1 cellular context compared by ENCODE assay signal in the genomic region with DNA sequence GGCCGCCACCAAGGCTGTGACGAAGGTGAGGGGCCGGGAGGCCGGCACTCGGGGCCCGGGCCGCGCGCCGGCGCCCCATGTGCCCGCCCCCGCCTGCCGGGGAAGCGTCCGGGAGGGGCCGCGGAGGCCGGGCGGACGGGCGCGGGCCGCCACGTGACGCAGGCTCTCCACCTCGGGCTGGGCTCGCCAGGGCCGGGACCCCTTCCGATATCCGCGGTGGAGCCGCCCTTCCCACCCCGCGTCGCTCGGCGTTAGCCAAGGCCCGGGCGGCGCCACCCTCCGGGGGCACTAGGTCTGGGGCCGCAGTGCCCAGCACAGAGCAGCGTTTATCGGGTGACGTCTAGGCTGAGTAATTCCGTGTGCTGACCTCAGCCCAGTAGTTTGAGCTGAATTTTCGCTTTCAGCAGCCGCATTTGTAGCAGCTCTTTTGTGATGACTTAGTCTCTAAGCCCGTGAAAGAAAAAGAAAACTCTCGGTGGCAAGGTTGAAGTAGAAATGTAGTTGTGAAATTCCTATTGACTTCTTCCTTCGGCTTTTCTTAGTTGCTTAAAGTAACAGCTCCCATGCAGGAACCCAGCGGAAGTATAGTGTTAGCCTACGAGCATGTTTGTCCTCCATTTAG.
TF ChIP-seq lines count a peak whose summit lies in the region.

No MANE protein-coding gene starts in this region.

TF ChIP-seq in HepG2, 621 proteins besides CTCF, POLR2A, EP300 and RAD21 (continued from another document and continues in another):
- TF ChIP-seq ZNF207 (IDR thresholded peaks at IDR 0.05; ENCODE audit: borderline replicate concordance) (no peak), ZNF224 (CRISPR knock-in tag; IDR thresholded peaks at IDR 0.05) (no peak), TBX3 (IDR thresholded peaks at IDR 0.05; ENCODE audit: borderline replicate concordance) (no peak), ZNF205 (CRISPR knock-in tag; IDR thresholded peaks at IDR 0.05) (no peak), ZNF616 (CRISPR knock-in tag; IDR thresholded peaks at IDR 0.05; ENCODE audit: low read depth) (no peak), HOXA3 (CRISPR knock-in tag; IDR thresholded peaks at IDR 0.05) (peak; percentile 45; the same call in 1 of the 2 replicates), JUND (CRISPR knock-in tag; IDR thresholded peaks at IDR 0.05) (no peak), KDM5B (CRISPR knock-in tag; IDR thresholded peaks at IDR 0.05; ENCODE audit: borderline replicate concordance) (no peak; the same call in 1 of the 2 replicates), MYC (CRISPR knock-in tag; IDR thresholded peaks at IDR 0.05; ENCODE audit: borderline replicate concordance) (peak; percentile 52), ZNF790 (CRISPR knock-in tag; IDR thresholded peaks at IDR 0.05; ENCODE audit: borderline replicate concordance) (0 out of 2 replicates have a peak, but pooled peaks have one; percentile 60), IRF2 (CRISPR knock-in tag; IDR thresholded peaks at IDR 0.05) (0 out of 2 replicates have a peak, but pooled peaks have one; percentile 32), ZNF772 (CRISPR knock-in tag; IDR thresholded peaks at IDR 0.05) (no peak), ZNF674 (CRISPR knock-in tag; IDR thresholded peaks at IDR 0.05; ENCODE audit: low read depth) (no peak), KLF6 (CRISPR knock-in tag; IDR thresholded peaks at IDR 0.05) (0 out of 2 replicates have a peak, but pooled peaks have one; percentile 42), ZNF136 (CRISPR knock-in tag; IDR thresholded peaks at IDR 0.05; ENCODE audit: low read depth) (no peak), HOXD1 (CRISPR knock-in tag; IDR thresholded peaks at IDR 0.05) (no peak), REL (CRISPR knock-in tag; conservative IDR thresholded peaks at IDR 0.05) (no peak), CENPT (CRISPR knock-in tag; IDR thresholded peaks at IDR 0.05; ENCODE audit: low read depth) (no peak), ZNF883 (CRISPR knock-in tag; IDR thresholded peaks at IDR 0.05; ENCODE audit: not compliant biosample characterization) (no peak), REPIN1 (CRISPR knock-in tag; IDR thresholded peaks at IDR 0.05; ENCODE audit: borderline replicate concordance, low read depth) (no peak), FOXP1 (IDR thresholded peaks at IDR 0.05) (no peak), FOXP1 (CRISPR knock-in tag; IDR thresholded peaks at IDR 0.05) (no peak), KMT2A (CRISPR knock-in tag; IDR thresholded peaks at IDR 0.05) (peak; percentile 54; the same call in 1 of the 2 replicates), ZSCAN21 (CRISPR knock-in tag; IDR thresholded peaks at IDR 0.05; ENCODE audit: borderline replicate concordance) (0 out of 2 replicates have a peak, but pooled peaks have one; percentile 41), NAIF1 (CRISPR knock-in tag; IDR thresholded peaks at IDR 0.05; ENCODE audit: borderline replicate concordance) (no peak), RFXANK (CRISPR knock-in tag; IDR thresholded peaks at IDR 0.05) (no peak), HNRNPH1 (optimal IDR thresholded peaks at IDR 0.05; ENCODE audit: low read depth, low read length) (no peak), KDM4B (CRISPR knock-in tag; IDR thresholded peaks at IDR 0.05) (0 out of 2 replicates have a peak, but pooled peaks have one; percentile 25), MAFK (conservative IDR thresholded peaks at IDR 0.05 in 1 of 2, IDR thresholded peaks at IDR 0.05 in 1 of 2; ENCODE audit: low read length in 2 of 2) (no peak), DMAP1 (CRISPR knock-in tag; IDR thresholded peaks at IDR 0.05) (peak; percentile 56; the same call in 1 of the 2 replicates), NFIB (CRISPR knock-in tag; IDR thresholded peaks at IDR 0.05; ENCODE audit: borderline replicate concordance) (no peak), PHF21A (CRISPR knock-in tag; IDR thresholded peaks at IDR 0.05) (peak; percentile 34; the same call in 1 of the 2 replicates), YEATS4 (CRISPR knock-in tag; IDR thresholded peaks at IDR 0.05; ENCODE audit: borderline replicate concordance) (0 out of 2 replicates have a peak, but pooled peaks have one; percentile 49)
- TF ChIP-seq, protein P1, sequence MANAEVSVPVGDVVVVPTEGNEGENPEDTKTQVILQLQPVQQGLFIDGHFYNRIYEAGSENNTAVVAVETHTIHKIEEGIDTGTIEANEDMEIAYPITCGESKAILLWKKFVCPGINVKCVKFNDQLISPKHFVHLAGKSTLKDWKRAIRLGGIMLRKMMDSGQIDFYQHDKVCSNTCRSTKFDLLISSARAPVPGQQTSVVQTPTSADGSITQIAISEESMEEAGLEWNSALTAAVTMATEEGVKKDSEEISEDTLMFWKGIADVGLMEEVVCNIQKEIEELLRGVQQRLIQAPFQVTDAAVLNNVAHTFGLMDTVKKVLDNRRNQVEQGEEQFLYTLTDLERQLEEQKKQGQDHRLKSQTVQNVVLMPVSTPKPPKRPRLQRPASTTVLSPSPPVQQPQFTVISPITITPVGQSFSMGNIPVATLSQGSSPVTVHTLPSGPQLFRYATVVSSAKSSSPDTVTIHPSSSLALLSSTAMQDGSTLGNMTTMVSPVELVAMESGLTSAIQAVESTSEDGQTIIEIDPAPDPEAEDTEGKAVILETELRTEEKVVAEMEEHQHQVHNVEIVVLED (CRISPR knock-in tag; IDR thresholded peaks at IDR 0.05; ENCODE audit: borderline replicate concordance) = no peak
- TF ChIP-seq, protein P2, sequence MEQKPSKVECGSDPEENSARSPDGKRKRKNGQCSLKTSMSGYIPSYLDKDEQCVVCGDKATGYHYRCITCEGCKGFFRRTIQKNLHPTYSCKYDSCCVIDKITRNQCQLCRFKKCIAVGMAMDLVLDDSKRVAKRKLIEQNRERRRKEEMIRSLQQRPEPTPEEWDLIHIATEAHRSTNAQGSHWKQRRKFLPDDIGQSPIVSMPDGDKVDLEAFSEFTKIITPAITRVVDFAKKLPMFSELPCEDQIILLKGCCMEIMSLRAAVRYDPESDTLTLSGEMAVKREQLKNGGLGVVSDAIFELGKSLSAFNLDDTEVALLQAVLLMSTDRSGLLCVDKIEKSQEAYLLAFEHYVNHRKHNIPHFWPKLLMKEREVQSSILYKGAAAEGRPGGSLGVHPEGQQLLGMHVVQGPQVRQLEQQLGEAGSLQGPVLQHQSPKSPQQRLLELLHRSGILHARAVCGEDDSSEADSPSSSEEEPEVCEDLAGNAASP (CRISPR knock-in tag; IDR thresholded peaks at IDR 0.05; ENCODE audit: borderline replicate concordance) = no peak
- TF ChIP-seq, protein P3, sequence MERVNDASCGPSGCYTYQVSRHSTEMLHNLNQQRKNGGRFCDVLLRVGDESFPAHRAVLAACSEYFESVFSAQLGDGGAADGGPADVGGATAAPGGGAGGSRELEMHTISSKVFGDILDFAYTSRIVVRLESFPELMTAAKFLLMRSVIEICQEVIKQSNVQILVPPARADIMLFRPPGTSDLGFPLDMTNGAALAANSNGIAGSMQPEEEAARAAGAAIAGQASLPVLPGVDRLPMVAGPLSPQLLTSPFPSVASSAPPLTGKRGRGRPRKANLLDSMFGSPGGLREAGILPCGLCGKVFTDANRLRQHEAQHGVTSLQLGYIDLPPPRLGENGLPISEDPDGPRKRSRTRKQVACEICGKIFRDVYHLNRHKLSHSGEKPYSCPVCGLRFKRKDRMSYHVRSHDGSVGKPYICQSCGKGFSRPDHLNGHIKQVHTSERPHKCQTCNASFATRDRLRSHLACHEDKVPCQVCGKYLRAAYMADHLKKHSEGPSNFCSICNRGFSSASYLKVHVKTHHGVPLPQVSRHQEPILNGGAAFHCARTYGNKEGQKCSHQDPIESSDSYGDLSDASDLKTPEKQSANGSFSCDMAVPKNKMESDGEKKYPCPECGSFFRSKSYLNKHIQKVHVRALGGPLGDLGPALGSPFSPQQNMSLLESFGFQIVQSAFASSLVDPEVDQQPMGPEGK (CRISPR knock-in tag; IDR thresholded peaks at IDR 0.05) = peak; percentile 61
- TF ChIP-seq, protein P4, sequence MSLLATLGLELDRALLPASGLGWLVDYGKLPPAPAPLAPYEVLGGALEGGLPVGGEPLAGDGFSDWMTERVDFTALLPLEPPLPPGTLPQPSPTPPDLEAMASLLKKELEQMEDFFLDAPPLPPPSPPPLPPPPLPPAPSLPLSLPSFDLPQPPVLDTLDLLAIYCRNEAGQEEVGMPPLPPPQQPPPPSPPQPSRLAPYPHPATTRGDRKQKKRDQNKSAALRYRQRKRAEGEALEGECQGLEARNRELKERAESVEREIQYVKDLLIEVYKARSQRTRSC (CRISPR knock-in tag; IDR thresholded peaks at IDR 0.05; ENCODE audit: low read depth) = no peak
- TF ChIP-seq, protein P5, sequence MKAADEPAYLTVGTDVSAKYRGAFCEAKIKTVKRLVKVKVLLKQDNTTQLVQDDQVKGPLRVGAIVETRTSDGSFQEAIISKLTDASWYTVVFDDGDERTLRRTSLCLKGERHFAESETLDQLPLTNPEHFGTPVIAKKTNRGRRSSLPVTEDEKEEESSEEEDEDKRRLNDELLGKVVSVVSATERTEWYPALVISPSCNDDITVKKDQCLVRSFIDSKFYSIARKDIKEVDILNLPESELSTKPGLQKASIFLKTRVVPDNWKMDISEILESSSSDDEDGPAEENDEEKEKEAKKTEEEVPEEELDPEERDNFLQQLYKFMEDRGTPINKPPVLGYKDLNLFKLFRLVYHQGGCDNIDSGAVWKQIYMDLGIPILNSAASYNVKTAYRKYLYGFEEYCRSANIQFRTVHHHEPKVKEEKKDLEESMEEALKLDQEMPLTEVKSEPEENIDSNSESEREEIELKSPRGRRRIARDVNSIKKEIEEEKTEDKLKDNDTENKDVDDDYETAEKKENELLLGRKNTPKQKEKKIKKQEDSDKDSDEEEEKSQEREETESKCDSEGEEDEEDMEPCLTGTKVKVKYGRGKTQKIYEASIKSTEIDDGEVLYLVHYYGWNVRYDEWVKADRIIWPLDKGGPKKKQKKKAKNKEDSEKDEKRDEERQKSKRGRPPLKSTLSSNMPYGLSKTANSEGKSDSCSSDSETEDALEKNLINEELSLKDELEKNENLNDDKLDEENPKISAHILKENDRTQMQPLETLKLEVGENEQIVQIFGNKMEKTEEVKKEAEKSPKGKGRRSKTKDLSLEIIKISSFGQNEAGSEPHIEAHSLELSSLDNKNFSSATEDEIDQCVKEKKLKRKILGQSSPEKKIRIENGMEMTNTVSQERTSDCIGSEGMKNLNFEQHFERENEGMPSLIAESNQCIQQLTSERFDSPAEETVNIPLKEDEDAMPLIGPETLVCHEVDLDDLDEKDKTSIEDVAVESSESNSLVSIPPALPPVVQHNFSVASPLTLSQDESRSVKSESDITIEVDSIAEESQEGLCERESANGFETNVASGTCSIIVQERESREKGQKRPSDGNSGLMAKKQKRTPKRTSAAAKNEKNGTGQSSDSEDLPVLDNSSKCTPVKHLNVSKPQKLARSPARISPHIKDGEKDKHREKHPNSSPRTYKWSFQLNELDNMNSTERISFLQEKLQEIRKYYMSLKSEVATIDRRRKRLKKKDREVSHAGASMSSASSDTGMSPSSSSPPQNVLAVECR (CRISPR knock-in tag; IDR thresholded peaks at IDR 0.05; ENCODE audit: borderline replicate concordance) = peak; percentile 55; the same call in 1 of the 2 replicates
- TF ChIP-seq, protein P6, sequence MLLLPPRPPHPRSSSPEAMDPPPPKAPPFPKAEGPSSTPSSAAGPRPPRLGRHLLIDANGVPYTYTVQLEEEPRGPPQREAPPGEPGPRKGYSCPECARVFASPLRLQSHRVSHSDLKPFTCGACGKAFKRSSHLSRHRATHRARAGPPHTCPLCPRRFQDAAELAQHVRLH (CRISPR knock-in tag; IDR thresholded peaks at IDR 0.05; ENCODE audit: borderline replicate concordance, low read depth) = peak; percentile 63; the same call in 1 of the 2 replicates
- TF ChIP-seq, protein P7, sequence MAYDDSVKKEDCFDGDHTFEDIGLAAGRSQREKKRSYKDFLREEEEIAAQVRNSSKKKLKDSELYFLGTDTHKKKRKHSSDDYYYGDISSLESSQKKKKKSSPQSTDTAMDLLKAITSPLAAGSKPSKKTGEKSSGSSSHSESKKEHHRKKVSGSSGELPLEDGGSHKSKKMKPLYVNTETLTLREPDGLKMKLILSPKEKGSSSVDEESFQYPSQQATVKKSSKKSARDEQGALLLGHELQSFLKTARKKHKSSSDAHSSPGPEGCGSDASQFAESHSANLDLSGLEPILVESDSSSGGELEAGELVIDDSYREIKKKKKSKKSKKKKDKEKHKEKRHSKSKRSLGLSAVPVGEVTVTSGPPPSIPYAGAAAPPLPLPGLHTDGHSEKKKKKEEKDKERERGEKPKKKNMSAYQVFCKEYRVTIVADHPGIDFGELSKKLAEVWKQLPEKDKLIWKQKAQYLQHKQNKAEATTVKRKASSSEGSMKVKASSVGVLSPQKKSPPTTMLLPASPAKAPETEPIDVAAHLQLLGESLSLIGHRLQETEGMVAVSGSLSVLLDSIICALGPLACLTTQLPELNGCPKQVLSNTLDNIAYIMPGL (CRISPR knock-in tag; IDR thresholded peaks at IDR 0.05; ENCODE audit: borderline replicate concordance in 1 of 2, low read depth in 1 of 2) = peak; percentile 31 to 70; a peak in 3 of 4 replicates
- TF ChIP-seq, protein P8, sequence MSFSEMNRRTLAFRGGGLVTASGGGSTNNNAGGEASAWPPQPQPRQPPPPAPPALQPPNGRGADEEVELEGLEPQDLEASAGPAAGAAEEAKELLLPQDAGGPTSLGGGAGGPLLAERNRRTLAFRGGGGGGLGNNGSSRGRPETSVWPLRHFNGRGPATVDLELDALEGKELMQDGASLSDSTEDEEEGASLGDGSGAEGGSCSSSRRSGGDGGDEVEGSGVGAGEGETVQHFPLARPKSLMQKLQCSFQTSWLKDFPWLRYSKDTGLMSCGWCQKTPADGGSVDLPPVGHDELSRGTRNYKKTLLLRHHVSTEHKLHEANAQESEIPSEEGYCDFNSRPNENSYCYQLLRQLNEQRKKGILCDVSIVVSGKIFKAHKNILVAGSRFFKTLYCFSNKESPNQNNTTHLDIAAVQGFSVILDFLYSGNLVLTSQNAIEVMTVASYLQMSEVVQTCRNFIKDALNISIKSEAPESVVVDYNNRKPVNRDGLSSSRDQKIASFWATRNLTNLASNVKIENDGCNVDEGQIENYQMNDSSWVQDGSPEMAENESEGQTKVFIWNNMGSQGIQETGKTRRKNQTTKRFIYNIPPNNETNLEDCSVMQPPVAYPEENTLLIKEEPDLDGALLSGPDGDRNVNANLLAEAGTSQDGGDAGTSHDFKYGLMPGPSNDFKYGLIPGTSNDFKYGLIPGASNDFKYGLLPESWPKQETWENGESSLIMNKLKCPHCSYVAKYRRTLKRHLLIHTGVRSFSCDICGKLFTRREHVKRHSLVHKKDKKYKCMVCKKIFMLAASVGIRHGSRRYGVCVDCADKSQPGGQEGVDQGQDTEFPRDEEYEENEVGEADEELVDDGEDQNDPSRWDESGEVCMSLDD (CRISPR knock-in tag; IDR thresholded peaks at IDR 0.05; ENCODE audit: borderline replicate concordance) = no peak
- TF ChIP-seq, protein P9, sequence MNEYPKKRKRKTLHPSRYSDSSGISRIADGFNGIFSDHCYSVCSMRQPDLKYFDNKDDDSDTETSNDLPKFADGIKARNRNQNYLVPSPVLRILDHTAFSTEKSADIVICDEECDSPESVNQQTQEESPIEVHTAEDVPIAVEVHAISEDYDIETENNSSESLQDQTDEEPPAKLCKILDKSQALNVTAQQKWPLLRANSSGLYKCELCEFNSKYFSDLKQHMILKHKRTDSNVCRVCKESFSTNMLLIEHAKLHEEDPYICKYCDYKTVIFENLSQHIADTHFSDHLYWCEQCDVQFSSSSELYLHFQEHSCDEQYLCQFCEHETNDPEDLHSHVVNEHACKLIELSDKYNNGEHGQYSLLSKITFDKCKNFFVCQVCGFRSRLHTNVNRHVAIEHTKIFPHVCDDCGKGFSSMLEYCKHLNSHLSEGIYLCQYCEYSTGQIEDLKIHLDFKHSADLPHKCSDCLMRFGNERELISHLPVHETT (CRISPR knock-in tag; conservative IDR thresholded peaks at IDR 0.05) = 0 out of 2 replicates have a peak, but pooled peaks have one; percentile 53
